ENCODE assay signal across 2 cellular contexts in genomic region chr2:36500072-36500471, GRCh38.
TF ChIP-seq lines count a peak whose summit lies in the region.

No MANE protein-coding gene starts in this region.

TF ChIP-seq in IMR-90, 13 proteins besides CTCF, POLR2A, EP300 and RAD21:
- TF ChIP-seq CHD1 (IDR thresholded peaks at IDR 0.05; ENCODE audit: low read depth, low read length) (no peak), BHLHE40 (IDR thresholded peaks at IDR 0.05; ENCODE audit: low read depth, low read length) (no peak), MAZ (IDR thresholded peaks at IDR 0.05; ENCODE audit: borderline replicate concordance, low read depth, low read length) (no peak), ELK1 (IDR thresholded peaks at IDR 0.05; ENCODE audit: borderline replicate concordance, low read depth, low read length) (no peak), SMC3 (IDR thresholded peaks at IDR 0.05; ENCODE audit: low read depth, low read length) (no peak)
TF ChIP-seq in IMR-90: peak in this region for 0.

TF ChIP-seq in endothelial cell of umbilical vein, 7 proteins besides CTCF, POLR2A, EP300 and RAD21:
- TF ChIP-seq POLR2AphosphoS5 (IDR thresholded peaks at IDR 0.05; ENCODE audit: insufficient read depth, low read depth, low read length) (no peak), JUN (IDR thresholded peaks at IDR 0.05; ENCODE audit: borderline replicate concordance, insufficient read depth, insufficient read length, low read depth) (no peak), GATA2 (IDR thresholded peaks at IDR 0.05; ENCODE audit: insufficient read depth, insufficient read length, low read depth, low read length) (no peak), FOS (IDR thresholded peaks at IDR 0.05; ENCODE audit: borderline replicate concordance, insufficient read depth, low read length) (no peak)
